Comparison of ENCODE assay signal across 10 cellular contexts in the genomic region with DNA sequence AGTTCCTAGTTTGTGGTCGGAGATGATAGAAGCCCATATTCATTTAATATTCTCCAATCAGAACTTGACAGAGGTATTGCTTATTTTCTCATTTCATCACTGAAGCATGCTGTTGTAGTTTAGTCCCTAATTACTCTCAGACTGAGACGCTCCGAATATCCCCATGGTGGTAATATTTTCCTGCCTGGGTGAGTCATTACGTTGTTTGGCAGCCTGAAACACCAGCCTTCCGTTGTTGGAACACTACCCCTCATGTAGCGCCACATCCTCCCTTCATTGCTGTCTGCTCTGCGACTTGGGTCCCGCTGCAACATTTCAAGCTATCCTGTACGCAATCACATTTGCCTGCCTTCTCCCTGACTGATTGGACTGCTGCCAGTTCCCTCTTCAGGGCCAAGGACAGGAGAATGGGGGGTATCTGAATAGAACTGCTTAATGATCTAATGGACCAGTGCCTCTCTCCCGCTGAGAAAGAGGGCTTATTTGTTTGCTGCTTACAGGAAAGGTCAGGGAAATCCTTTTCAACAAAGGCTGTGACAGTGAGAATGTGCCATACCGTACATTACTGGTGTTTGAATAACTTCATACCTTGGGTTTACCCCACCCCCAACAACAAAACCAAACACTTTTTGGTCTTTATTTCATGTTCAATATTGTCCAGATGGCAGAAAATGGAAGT.
DNase-seq lines count a peak whose midpoint lies in the region; ATAC-seq and TF ChIP-seq lines count a peak whose summit lies in the region.
"Had no signal": no experiment of that assay in that cellular context is flagged by ENCODE, and none has a peak within 500 bp of the region (broad histone marks: within the 10 kb centered on the region; RNA-seq: fewer than 3 reads in every experiment).

No MANE protein-coding gene starts in this region.

- H3K4me2 ChIP-seq in OCI-LY7 (ENCODE audit: low read length): no peak overlapping the region

- intact Hi-C loops in heart left ventricle (cut with DNase I): no loop called here
- intact Hi-C loops in aorta (cut with DNase I): no loop called here
- intact Hi-C loops in OCI-LY7 (cut with micrococcal nuclease; ENCODE audit: unreplicated experiment): no loop called here

- CTCF ChIA-PET in OCI-LY7 (lab: Charles Lee; ENCODE audit: unreplicated experiment): no interaction called here

- ATAC-seq in heart left ventricle: peak in 3 of 4 donors; percentile 70 to 95 (median 85)
- ATAC-seq in aorta (ENCODE audit: low FRiP score): peak; percentile 63
- ATAC-seq: T-helper 17 cell had no signal

- no peak for TF ChIP-seq CTCF in heart left ventricle (IDR thresholded peaks at IDR 0.05)
- TF ChIP-seq CTCF in right atrium auricular region (IDR thresholded peaks at IDR 0.05): no peak
- TF ChIP-seq CTCF in OCI-LY7 (conservative IDR thresholded peaks at IDR 0.05; ENCODE audit: low read length): no peak

- no peaks in the 10 kb centered on the region for H3K36me3 ChIP-seq in heart left ventricle
- no peaks in the 10 kb centered on the region for H3K36me3 ChIP-seq in right atrium auricular region
- H3K36me3 ChIP-seq in aorta (ENCODE audit: control insufficient read depth in 1 of 2, insufficient read depth in 2 of 2, low read length in 1 of 2): no peaks in the 10 kb centered on the region
- H3K36me3 ChIP-seq in OCI-LY7 (ENCODE audit: insufficient read depth, low read length): no peaks in the 10 kb centered on the region

- H3K27me3 ChIP-seq in heart left ventricle (no peaks in the 10 kb centered on the region), right atrium auricular region (no peaks in the 10 kb centered on the region), aorta (ENCODE audit: control insufficient read depth in 1 of 2, insufficient read depth in 2 of 2, low read length in 1 of 2) (no peaks in the 10 kb centered on the region)

- BruUV-seq in OCI-LY7 (replicated peaks; lab: Mats Ljungman, UMichigan): no TSS peak

- DNase-seq in heart left ventricle (peak in 4 of 5 donors; percentile 33 to 63 (median 38)), right atrium auricular region (ENCODE audit: low spot score) (no peak), amygdala (lab: John Stamatoyannopoulos, UW) (peak in 40 of 56 donors; percentile 2 to 66 (median 24)), inferior parietal cortex (ENCODE audit: extremely low spot score) (peak; percentile 26), aorta (no peak), OCI-LY7 (ENCODE audit: low spot score) (no peak), ureter (ENCODE audit: low spot score) (no peak), T-helper 9 cell (no peak)
- DNase-seq: activated naive CD8-positive, alpha-beta T cell treated with anti-CD3 and anti-CD28 coated beads, Interleukin-2, amount 10 ng/mL, durations not matched to agents 7 days and 5 days; T-helper 17 cell had no signal

- 56 to 65% (median 58%) methylated on average over 11 of the region's 11 CpGs for WGBS in heart left ventricle, 4 donors
- 34 to 52% methylated on average over 11 of the region's 11 CpGs for WGBS in aorta, 2 donors

- H3K4me3 ChIP-seq in heart left ventricle (no peak overlapping the region), right atrium auricular region (no peak overlapping the region), aorta (ENCODE audit: low read length in 2 of 2) (no peak overlapping the region), OCI-LY7 (ENCODE audit: low read depth, low read length, poor library complexity, severe bottlenecking) (no peak overlapping the region)

- no peak overlapping the region for H2AFZ ChIP-seq in OCI-LY7 (ENCODE audit: low read length)

- no peak overlapping the region for H3K27ac ChIP-seq in heart left ventricle
- no peak overlapping the region for H3K27ac ChIP-seq in right atrium auricular region
- H3K27ac ChIP-seq in aorta (ENCODE audit: low read depth in 1 of 2, low read length in 2 of 2): no peak overlapping the region
- H3K27ac ChIP-seq in OCI-LY7 (ENCODE audit: low read depth, low read length, poor library complexity, severe bottlenecking): no peak overlapping the region

- no peak for TF ChIP-seq POLR2A in heart left ventricle (IDR thresholded peaks at IDR 0.05)

- H3K9me2 ChIP-seq in OCI-LY7 (ENCODE audit: insufficient read depth, low read length): no peaks in the 10 kb centered on the region

- no peaks in the 10 kb centered on the region for H4K20me1 ChIP-seq in OCI-LY7 (ENCODE audit: insufficient read depth, low read length)

- no peaks in the 10 kb centered on the region for H3K79me2 ChIP-seq in OCI-LY7 (ENCODE audit: insufficient read depth, low read depth, low read length)

- H3K4me1 ChIP-seq in heart left ventricle (no peaks in the 10 kb centered on the region), right atrium auricular region (no peaks in the 10 kb centered on the region), aorta (ENCODE audit: control insufficient read depth in 1 of 2, insufficient read depth in 2 of 2, low read length in 2 of 2) (no peaks in the 10 kb centered on the region), OCI-LY7 (ENCODE audit: insufficient read depth, low read length, poor library complexity, severe bottlenecking) (no peaks in the 10 kb centered on the region)

- POLR2A ChIA-PET in OCI-LY7 (lab: Charles Lee): no interaction called here

- H3K9me3 ChIP-seq in heart left ventricle (no peaks in the 10 kb centered on the region), right atrium auricular region (no peaks in the 10 kb centered on the region), aorta (ENCODE audit: control insufficient read depth, low read length) (no peaks in the 10 kb centered on the region), OCI-LY7 (ENCODE audit: low read length) (no peaks in the 10 kb centered on the region)

Comparison
In these comparisons a context has a peak if more than half of its experiments do, and no peak if none do; other contexts are left out.
1. DNase-seq: peak in heart left ventricle (4 of 5), amygdala (40 of 56) and inferior parietal cortex (single experiment); none in right atrium auricular region (single experiment), aorta (0 of 2), OCI-LY7 (single experiment), ureter (single experiment) and T-helper 9 cell (single experiment).